24 cellular contexts compared by ENCODE assay signal in genomic region chr1:118589486-118589885, GRCh38.
DNase-seq lines count a peak whose midpoint lies in the region; ATAC-seq, FAIRE-seq and TF ChIP-seq lines count a peak whose summit lies in the region.
"Had no signal": no experiment of that assay in that cellular context is flagged by ENCODE, and none has a peak within 500 bp of the region (broad histone marks: within the 10 kb centered on the region; RNA-seq: fewer than 3 reads in every experiment).

No MANE protein-coding gene starts in this region.

- no peak for TF ChIP-seq EP300 in H1 (IDR thresholded peaks at IDR 0.05; ENCODE audit: borderline replicate concordance in 1 of 2, low read depth in 2 of 2, low read length in 2 of 2)

- H2BK20ac ChIP-seq in H9 (ENCODE audit: low read depth, low read length, poor library complexity, severe bottlenecking) (no peak overlapping the region), H1 (ENCODE audit: low read length) (no peak overlapping the region)

- no peaks in the 10 kb centered on the region; the same call in 1 of the 2 replicates for H3K4me1 ChIP-seq in H9 (ENCODE audit: insufficient read depth, low read length)
- H3K4me1 ChIP-seq in H1 (replicated peaks in 1 of 4; ENCODE audit: control insufficient read depth in 3 of 4, insufficient read depth in 4 of 4, low read length in 3 of 4) = no peaks in the 10 kb centered on the region
- peaks cover 3 to 9% of the 10 kb centered on the region in 2 experiments for H3K4me1 ChIP-seq in trophoblast cell (ENCODE audit: control insufficient read depth in 1 of 2, insufficient read depth in 2 of 2, low read length in 2 of 2)
- H3K4me1 ChIP-seq: HAP-1 had no signal

- H3K14ac ChIP-seq in H9 (ENCODE audit: insufficient read depth, low read length) (0 out of 2 replicates have a peak overlapping the region, but pooled peaks have one; percentile 6), H1 (ENCODE audit: insufficient read length) (no peak overlapping the region), trophoblast cell (ENCODE audit: low read length) (no peak overlapping the region)

- H3K9me3 Mint-ChIP-seq in H9 (no peaks in the 10 kb centered on the region), endothelial cell (ENCODE audit: unreplicated experiment) (no peaks in the 10 kb centered on the region)

- no peaks in the 10 kb centered on the region for H3K9me3 ChIP-seq in H9 (ENCODE audit: control insufficient read depth, low read depth, low read length)
- H3K9me3 ChIP-seq in H1 (ENCODE audit: insufficient read depth in 2 of 2, low read depth in 1 of 2, low read length in 1 of 2) = no peaks in the 10 kb centered on the region
- H3K9me3 ChIP-seq in trophoblast cell (ENCODE audit: insufficient read depth, low read depth, low read length) = no peaks in the 10 kb centered on the region
- H3K9me3 ChIP-seq: HAP-1, MG63 had no signal

- H3K23me2 ChIP-seq in H9 (ENCODE audit: insufficient read length, low read depth, low read length, poor library complexity, severe bottlenecking) = no peaks in the 10 kb centered on the region
- H3K23me2 ChIP-seq in H1 (ENCODE audit: low read depth, low read length) = no peaks in the 10 kb centered on the region

- H4K12ac ChIP-seq in trophoblast cell (ENCODE audit: low read depth, low read length) = no peak overlapping the region

- no peak for TF ChIP-seq POLR2A in H1 (IDR thresholded peaks at IDR 0.05; ENCODE audit: control extremely low read depth in 1 of 2, low read depth in 2 of 2, low read length in 2 of 2)

- no peak overlapping the region for H4K91ac ChIP-seq in H9 (ENCODE audit: insufficient read length, low read depth, low read length)
- H4K91ac ChIP-seq in H1 (replicated peaks; ENCODE audit: insufficient read length, low read length) = no peak overlapping the region
- H4K91ac ChIP-seq in trophoblast cell (ENCODE audit: low read depth, low read length) = peak overlapping the region; percentile 54

- H2AFZ ChIP-seq in H9 (ENCODE audit: low read length) (peak overlapping the region; percentile 14), H1 (ENCODE audit: low read length) (no peak overlapping the region), trophoblast cell (ENCODE audit: insufficient read depth, low read length, poor library complexity) (no peak overlapping the region)

- TF ChIP-seq RAD21 in H1 (IDR thresholded peaks at IDR 0.05 in 1 of 2, conservative IDR thresholded peaks at IDR 0.05 in 1 of 2; ENCODE audit: low read depth in 2 of 2, low read length in 2 of 2) = no peak

- H3K27ac Mint-ChIP-seq in H9 (no peak overlapping the region), endothelial cell (ENCODE audit: unreplicated experiment) (no peak overlapping the region)
- H3K27ac Mint-ChIP-seq: CD14-positive monocyte, T-helper 17 cell had no signal

- POLR2A ChIA-PET in H1 (lab: Charles Lee; ENCODE audit: partially characterized antibody) = no interaction called here

- no peaks in the 10 kb centered on the region for H3K27me3 Mint-ChIP-seq in H9 (ENCODE audit: low read depth)
- H3K27me3 Mint-ChIP-seq in endothelial cell (ENCODE audit: unreplicated experiment) = no peaks in the 10 kb centered on the region
- H3K27me3 Mint-ChIP-seq: T-helper 17 cell had no signal

- intact Hi-C loops in Right ventricle myocardium superior (cut with DNase I) = no loop called here

- H2BK12ac ChIP-seq in H9 (ENCODE audit: insufficient read length, low read depth, low read length) (no peak overlapping the region), H1 (ENCODE audit: low read depth, low read length) (no peak overlapping the region), trophoblast cell (ENCODE audit: low read length) (no peak overlapping the region)

- H3K18ac ChIP-seq in H9 (ENCODE audit: insufficient read length, low read depth, low read length) (no peak overlapping the region), H1 (ENCODE audit: extremely low read depth, low read length) (no peak overlapping the region), trophoblast cell (ENCODE audit: low read length) (no peak overlapping the region)

- H4K5ac ChIP-seq in H9 (ENCODE audit: insufficient read length, low read depth, low read length) (no peak overlapping the region), H1 (ENCODE audit: insufficient read length, low read depth, low read length) (no peak overlapping the region)

- H4K20me1 ChIP-seq in H9 (ENCODE audit: control insufficient read depth, insufficient read depth, insufficient read length) (no peaks in the 10 kb centered on the region), H1 (replicated peaks in 1 of 2; ENCODE audit: control insufficient read depth in 1 of 2, insufficient read depth in 2 of 2, low read length in 2 of 2) (no peaks in the 10 kb centered on the region)

- H2AK5ac ChIP-seq in H9 (ENCODE audit: insufficient read length, low read length) (no peak overlapping the region), H1 (ENCODE audit: low read depth, low read length) (peak overlapping the region; percentile 32; the same call in 1 of the 2 replicates), trophoblast cell (ENCODE audit: low read length) (no peak overlapping the region)

- H2BK15ac ChIP-seq in H9 (ENCODE audit: low read depth, low read length) = no peak overlapping the region
- no peak overlapping the region for H2BK15ac ChIP-seq in H1 (ENCODE audit: low read length)

- ATAC-seq in Right ventricle myocardium superior (ENCODE audit: poor library complexity) = no peak
- ATAC-seq: Panc1, T-helper 17 cell had no signal

- H3K27me3 ChIP-seq in H9 (ENCODE audit: insufficient read depth, low read length) = no peaks in the 10 kb centered on the region
- H3K27me3 ChIP-seq in H1 (replicated peaks in 1 of 4; ENCODE audit: control insufficient read depth in 3 of 4, extremely low read depth in 1 of 4, insufficient read depth in 3 of 4, low read length in 3 of 4) = no peaks in the 10 kb centered on the region
- H3K27me3 ChIP-seq in trophoblast cell (ENCODE audit: insufficient read depth, low read length) = no peaks in the 10 kb centered on the region
- H3K27me3 ChIP-seq: MG63 had no signal

- H3K4me3 ChIP-seq in H1 (ENCODE audit: extremely low read depth in 1 of 4, insufficient read depth in 2 of 4, low read depth in 3 of 4, low read length in 4 of 4) = no peak overlapping the region
- H3K4me3 ChIP-seq in trophoblast cell (ENCODE audit: low read depth, low read length) = no peak overlapping the region
- H3K4me3 ChIP-seq: HAP-1, MG63 had no signal

- H2BK120ac ChIP-seq in H9 (ENCODE audit: low read depth, low read length, poor library complexity, severe bottlenecking) = no peak overlapping the region
- no peak overlapping the region for H2BK120ac ChIP-seq in H1 (replicated peaks; ENCODE audit: low read depth, low read length)
- H2BK120ac ChIP-seq in trophoblast cell (ENCODE audit: insufficient read depth, low read length, poor library complexity) = no peak overlapping the region

- H3K36me3 Mint-ChIP-seq in H9 (ENCODE audit: insufficient read depth in 1 of 3, low read depth in 3 of 3) (no peaks in the 10 kb centered on the region), endothelial cell (ENCODE audit: low read depth, unreplicated experiment) (no peaks in the 10 kb centered on the region)
- H3K36me3 Mint-ChIP-seq: CD14-positive monocyte had no signal

- no peak overlapping the region for H3K27ac ChIP-seq in H9 (ENCODE audit: insufficient read length, low read depth, low read length)
- no peak overlapping the region for H3K27ac ChIP-seq in H1 (ENCODE audit: low read depth, low read length)
- peak overlapping the region; percentile 90 for H3K27ac ChIP-seq in trophoblast cell (ENCODE audit: low read depth, low read length)

- TF ChIP-seq CTCF in H9 (conservative IDR thresholded peaks at IDR 0.05) (no peak), H1 (IDR thresholded peaks at IDR 0.05; ENCODE audit: control extremely low read depth in 1 of 3, insufficient read depth in 1 of 3, low read depth in 1 of 3, low read length in 3 of 3) (no peak), endothelial cell (IDR thresholded peaks at IDR 0.05; ENCODE audit: unreplicated experiment) (no peak)

- no CpG with 5 or more reads among the region's 3 CpGs for WGBS in H9 (ENCODE audit: extremely low coverage, insufficient read length, low lambda C conversion rate)
- 80% methylated on average over 3 of the region's 3 CpGs; no CpG with 5 or more reads in 1 of the 2 experiments for WGBS in H1 (ENCODE audit: extremely low coverage in 1 of 2, insufficient coverage in 1 of 2, insufficient read length in 1 of 2, insufficient replicate concordance in 2 of 2, low coverage in 1 of 2, low lambda C conversion rate in 2 of 2, missing lambda C conversion rate in 1 of 2), 2 experiments
- WGBS in trophoblast cell (ENCODE audit: extremely low coverage, insufficient coverage, insufficient read length) = no CpG with 5 or more reads among the region's 3 CpGs

- H3K4me3 Mint-ChIP-seq in H9 = no peak overlapping the region
- no peak overlapping the region for H3K4me3 Mint-ChIP-seq in endothelial cell (ENCODE audit: unreplicated experiment)
- H3K4me3 Mint-ChIP-seq: CD14-positive monocyte, T-helper 17 cell had no signal

- CTCF ChIA-PET in H1 (lab: Charles Lee; ENCODE audit: partially characterized antibody) = no interaction called here

- no peak overlapping the region for H2BK5ac ChIP-seq in H9 (ENCODE audit: insufficient read length, low read length)
- no peak overlapping the region for H2BK5ac ChIP-seq in H1 (ENCODE audit: low read depth, low read length)
- peak overlapping the region; percentile 57 for H2BK5ac ChIP-seq in trophoblast cell (ENCODE audit: low read depth, low read length, poor library complexity)

- peaks cover 3 to 4% of the 10 kb centered on the region in 2 experiments; a peak in 3 of 4 replicates for H3K4me1 Mint-ChIP-seq in H9
- H3K4me1 Mint-ChIP-seq in endothelial cell (ENCODE audit: unreplicated experiment) = no peaks in the 10 kb centered on the region
- H3K4me1 Mint-ChIP-seq: CD14-positive monocyte, T-helper 17 cell had no signal

- H4K8ac ChIP-seq in H9 (replicated peaks; ENCODE audit: insufficient read length, low read depth, low read length) (no peak overlapping the region), H1 (ENCODE audit: extremely low read depth, insufficient read depth, low read length) (no peak overlapping the region), trophoblast cell (ENCODE audit: low read depth, low read length) (no peak overlapping the region)

- H3K79me1 ChIP-seq in H9 (ENCODE audit: insufficient read depth, low read depth, low read length, poor library complexity, severe bottlenecking) (no peaks in the 10 kb centered on the region), H1 (ENCODE audit: low read depth, low read length) (no peaks in the 10 kb centered on the region), trophoblast cell (ENCODE audit: low read length) (peaks cover 10% of the 10 kb centered on the region)

- H3K79me2 ChIP-seq in H9 (ENCODE audit: insufficient read depth, low read length) = no peaks in the 10 kb centered on the region
- no peaks in the 10 kb centered on the region for H3K79me2 ChIP-seq in H1 (ENCODE audit: control insufficient read depth in 1 of 2, insufficient read depth in 2 of 2, low read length in 2 of 2)
- no peaks in the 10 kb centered on the region for H3K79me2 ChIP-seq in trophoblast cell (ENCODE audit: control insufficient read depth, insufficient read depth, low read length, poor library complexity)

- H3K23ac ChIP-seq in H9 (ENCODE audit: insufficient read length, low read depth, low read length) = no peak overlapping the region
- no peak overlapping the region for H3K23ac ChIP-seq in H1 (ENCODE audit: insufficient read length)
- H3K23ac ChIP-seq in trophoblast cell (ENCODE audit: low read length) = no peak overlapping the region

- H3K36me3 ChIP-seq in H1 (ENCODE audit: control insufficient read depth in 2 of 4, insufficient read depth in 4 of 4, low read length in 3 of 4) (no peaks in the 10 kb centered on the region), trophoblast cell (ENCODE audit: control insufficient read depth in 1 of 2, insufficient read depth in 2 of 2, low read length in 2 of 2) (no peaks in the 10 kb centered on the region)
- H3K36me3 ChIP-seq: HAP-1, MG63 had no signal

- H3K56ac ChIP-seq in H9 (ENCODE audit: insufficient read length, low read depth, low read length) = no peak overlapping the region
- no peak overlapping the region for H3K56ac ChIP-seq in H1 (replicated peaks; ENCODE audit: insufficient read length, low read depth, low read length)

- FAIRE-seq in H1 (lab: Jason Lieb, UNC) = no peak
- FAIRE-seq: G401.6, HTR-8/SVneo had no signal

- H3K4me2 ChIP-seq in H9 (ENCODE audit: insufficient read depth, insufficient read length, low read length) = no peak overlapping the region
- H3K4me2 ChIP-seq in H1 (ENCODE audit: insufficient read depth in 1 of 2, low read depth in 2 of 2, low read length in 2 of 2) = no peak overlapping the region
- no peak overlapping the region for H3K4me2 ChIP-seq in trophoblast cell (ENCODE audit: low read length)

- H3K9ac ChIP-seq in H9 (ENCODE audit: extremely low read depth, insufficient read length, low read length) (no peak overlapping the region), H1 (replicated peaks in 1 of 4; ENCODE audit: extremely low read depth in 1 of 4, low read depth in 3 of 4, low read length in 3 of 4) (no peak overlapping the region), trophoblast cell (ENCODE audit: low read length) (no peak overlapping the region)

- DNase-seq in H9 (no peak), NCI-H69 (lab: John Stamatoyannopoulos, UW) (peak; percentile 46), H1 (ENCODE audit: low read depth in 1 of 2, low spot score in 2 of 2) (no peak), trophoblast cell (no peak), Right ventricle myocardium superior (no peak), endothelial cell (ENCODE audit: low spot score) (no peak), NCI-H510A treated with DMSO at 0.1 percent for 48 hours (lab: John Stamatoyannopoulos, UW) (no peak)
- DNase-seq: ACHN, DMS 273 treated with DMSO at 0.1 percent for 48 hours, DND-41, IMR-90, Kasumi-1, MG63, NCI-H1048, NCI-H1694, NCI-H2081 treated with DMSO at 0.1 percent for 48 hours, NCI-H2227 treated with DMSO at 0.1 percent for 48 hours, NCI-H748 treated with DMSO at 0.1 percent for 48 hours, T-helper 17 cell had no signal

- no peak overlapping the region for H3T11ph ChIP-seq in H9 (ENCODE audit: low read length)

- H3K4ac ChIP-seq in H9 (ENCODE audit: low read depth, low read length) = no peak overlapping the region
- H3K4ac ChIP-seq in H1 (replicated peaks; ENCODE audit: insufficient read length, low read depth, low read length) = no peak overlapping the region
- H3K4ac ChIP-seq in trophoblast cell (ENCODE audit: low read depth, low read length) = no peak overlapping the region
